25 cellular contexts compared by ENCODE assay signal in genomic region chr17:36673637-36674277, GRCh38.
A peak's percentile ranks its signal among the peaks of the same experiment; 100 is the strongest.
DNase-seq lines count a peak whose midpoint lies in the region; ATAC-seq and FAIRE-seq lines count a peak whose summit lies in the region.
"Had no signal": no experiment of that assay in that cellular context is flagged by ENCODE, and none has a peak within 500 bp of the region (broad histone marks: within the 10 kb centered on the region; RNA-seq: fewer than 3 reads in every experiment).

No MANE protein-coding gene starts in this region.

- H3K27me3 Mint-ChIP-seq in activated CD4-positive, alpha-beta T cell treated with anti-CD3 and anti-CD28 coated beads, Interleukin-2, amount 10 ng/mL, durations not matched to agents 24 days and 14 days, result no peaks in the 10 kb centered on the region
- no peaks in the 10 kb centered on the region for H3K27me3 Mint-ChIP-seq in CD8-positive, alpha-beta memory T cell
- no peaks in the 10 kb centered on the region for H3K27me3 Mint-ChIP-seq in activated CD8-positive, alpha-beta T cell treated with anti-CD3 and anti-CD28 coated beads, Interleukin-2, amount 10 ng/mL, durations not matched to agents 7 days and 5 days (ENCODE audit: low read depth)
- no peaks in the 10 kb centered on the region for H3K27me3 Mint-ChIP-seq in effector memory CD8-positive, alpha-beta T cell

- no peaks in the 10 kb centered on the region for H3K36me3 ChIP-seq in CD8-positive, alpha-beta memory T cell (ENCODE audit: insufficient read depth, low read length)
- H3K36me3 ChIP-seq: stomach, tibial nerve had no signal

- POLR2A ChIA-PET in CD8-positive, alpha-beta memory T cell (lab: Charles Lee), result no interaction called here
- POLR2A ChIA-PET in activated CD8-positive, alpha-beta T cell treated with anti-CD3 and anti-CD28 coated beads, Interleukin-2, amount 10 ng/mL, durations not matched to agents 7 days and 5 days (lab: Charles Lee), result no interaction called here

- H3K4me1 ChIP-seq in CD8-positive, alpha-beta memory T cell (ENCODE audit: insufficient read depth, low read length), result peaks cover 31% of the 10 kb centered on the region
- H3K4me1 ChIP-seq: stomach, tibial nerve had no signal

- peak overlapping the region; percentile 69 for H3K4me3 Mint-ChIP-seq in activated CD4-positive, alpha-beta T cell treated with anti-CD3 and anti-CD28 coated beads, Interleukin-2, amount 10 ng/mL, durations not matched to agents 24 days and 14 days
- peak overlapping the region in 6 of 7 donors; percentile 50 to 73 (median 68) for H3K4me3 Mint-ChIP-seq in CD8-positive, alpha-beta memory T cell
- H3K4me3 Mint-ChIP-seq in activated CD8-positive, alpha-beta T cell treated with anti-CD3 and anti-CD28 coated beads, Interleukin-2, amount 10 ng/mL, durations not matched to agents 7 days and 5 days, result peak overlapping the region; percentile 61
- peak overlapping the region; percentile 13 to 68 for H3K4me3 Mint-ChIP-seq in effector memory CD8-positive, alpha-beta T cell
- H3K4me3 Mint-ChIP-seq: dendritic cell treated with granulocyte-macrophage colony-stimulating factor and Interleukin-4, amounts not matched to agents 40 ng/mL and 50 ng/mL, for 4 days; GM23338 had no signal

- peak overlapping the region; percentile 96 for H3K27ac Mint-ChIP-seq in activated CD4-positive, alpha-beta T cell treated with anti-CD3 and anti-CD28 coated beads, Interleukin-2, amount 10 ng/mL, durations not matched to agents 24 days and 14 days
- peak overlapping the region; percentile 32 to 95 (median 85) for H3K27ac Mint-ChIP-seq in CD8-positive, alpha-beta memory T cell
- peak overlapping the region; percentile 96 for H3K27ac Mint-ChIP-seq in activated CD8-positive, alpha-beta T cell treated with anti-CD3 and anti-CD28 coated beads, Interleukin-2, amount 10 ng/mL, durations not matched to agents 7 days and 5 days
- peak overlapping the region; percentile 85 to 86 for H3K27ac Mint-ChIP-seq in effector memory CD8-positive, alpha-beta T cell
- H3K27ac Mint-ChIP-seq: dendritic cell treated with granulocyte-macrophage colony-stimulating factor and Interleukin-4, amounts not matched to agents 40 ng/mL and 50 ng/mL, for 4 days; GM23338 had no signal

- no peak overlapping the region for H3K4me3 ChIP-seq in CD8-positive, alpha-beta memory T cell (ENCODE audit: low read length)
- H3K4me3 ChIP-seq: GM23338, skin epidermis, stomach, tibial nerve had no signal

- peak; percentile 67 for DNase-seq in activated CD4-positive, alpha-beta T cell treated with anti-CD3 and anti-CD28 coated beads, Interleukin-2, amount 10 ng/mL, durations not matched to agents 24 days and 14 days
- no peak for DNase-seq in activated CD4-positive, alpha-beta T cell treated with anti-CD3 and anti-CD28 coated beads for 48 hours
- no peak for DNase-seq in CD8-positive, alpha-beta memory T cell
- DNase-seq in activated CD8-positive, alpha-beta T cell treated with anti-CD3 and anti-CD28 coated beads, Interleukin-2, amount 10 ng/mL, durations not matched to agents 7 days and 5 days, result peak; percentile 45
- peak in 1 of 3 experiments; percentile 6 for DNase-seq in effector memory CD8-positive, alpha-beta T cell
- DNase-seq in NCI-H1092 (lab: John Stamatoyannopoulos, UW) (no peak), Kasumi-1 (lab: John Stamatoyannopoulos, UW) (no peak), GM19239 (ENCODE audit: insufficient read length, low spot score) (no peak)
- DNase-seq: 8988T, amygdala, COR-L47, mesenchymal stem cell, NCI-H1048, NCI-H2029, NCI-H226, NCI-H748 treated with DMSO at 0.1 percent for 48 hours, OCI-M1, Right ventricle myocardium superior, stomach had no signal

- no peak overlapping the region for H3K27ac ChIP-seq in CD8-positive, alpha-beta memory T cell (ENCODE audit: low read depth, low read length)
- H3K27ac ChIP-seq: KMS-11, stomach, tibial nerve had no signal

- peak; percentile 53 for ATAC-seq in activated CD8-positive, alpha-beta T cell treated with anti-CD3 and anti-CD28 coated beads, Interleukin-2, amount 10 ng/mL, durations not matched to agents 7 days and 5 days
- ATAC-seq in effector memory CD8-positive, alpha-beta T cell (replicated peaks), result peak; percentile 41
- ATAC-seq: GM23338 had no signal

- H3K4me1 Mint-ChIP-seq in activated CD4-positive, alpha-beta T cell treated with anti-CD3 and anti-CD28 coated beads, Interleukin-2, amount 10 ng/mL, durations not matched to agents 24 days and 14 days, result peaks cover 54% of the 10 kb centered on the region
- peaks cover 39 to 55% (median 51%) of the 10 kb centered on the region in 3 donors for H3K4me1 Mint-ChIP-seq in CD8-positive, alpha-beta memory T cell
- peaks cover 64% of the 10 kb centered on the region for H3K4me1 Mint-ChIP-seq in activated CD8-positive, alpha-beta T cell treated with anti-CD3 and anti-CD28 coated beads, Interleukin-2, amount 10 ng/mL, durations not matched to agents 7 days and 5 days (ENCODE audit: low read depth)
- peaks cover 36 to 39% of the 10 kb centered on the region in 2 donors for H3K4me1 Mint-ChIP-seq in effector memory CD8-positive, alpha-beta T cell (ENCODE audit: low read depth in 2 of 2)

- H3K9me3 ChIP-seq in CD8-positive, alpha-beta memory T cell (ENCODE audit: low read length), result no peaks in the 10 kb centered on the region
- H3K9me3 ChIP-seq: stomach, tibial nerve had no signal

- no peak for FAIRE-seq in GM19239 (lab: Jason Lieb, UNC)
- FAIRE-seq: bronchial epithelial cell had no signal

- CTCF ChIA-PET in CD8-positive, alpha-beta memory T cell (lab: Charles Lee), result interaction anchor here (0.6 kb wide), 1 partner anchor 70 kb away, joined by 3 read pairs; no protein-coding TSS in a partner anchor
- CTCF ChIA-PET in activated CD8-positive, alpha-beta T cell treated with anti-CD3 and anti-CD28 coated beads, Interleukin-2, amount 10 ng/mL, durations not matched to agents 7 days and 5 days (lab: Charles Lee), result no interaction called here

- H3K36me3 Mint-ChIP-seq in activated CD4-positive, alpha-beta T cell treated with anti-CD3 and anti-CD28 coated beads, Interleukin-2, amount 10 ng/mL, durations not matched to agents 24 days and 14 days (ENCODE audit: low read depth), result no peaks in the 10 kb centered on the region
- peaks cover 0 to 2% (median 0%) of the 10 kb centered on the region in 3 donors for H3K36me3 Mint-ChIP-seq in CD8-positive, alpha-beta memory T cell
- H3K36me3 Mint-ChIP-seq in activated CD8-positive, alpha-beta T cell treated with anti-CD3 and anti-CD28 coated beads, Interleukin-2, amount 10 ng/mL, durations not matched to agents 7 days and 5 days (ENCODE audit: low read depth), result no peaks in the 10 kb centered on the region
- peaks cover 3% of the 10 kb centered on the region for H3K36me3 Mint-ChIP-seq in effector memory CD8-positive, alpha-beta T cell (ENCODE audit: insufficient read depth)

- H3K27me3 ChIP-seq in CD8-positive, alpha-beta memory T cell (ENCODE audit: insufficient read depth, low read length, poor library complexity, severe bottlenecking), result no peaks in the 10 kb centered on the region
- H3K27me3 ChIP-seq: tibial nerve had no signal

- H3K9me3 Mint-ChIP-seq in activated CD4-positive, alpha-beta T cell treated with anti-CD3 and anti-CD28 coated beads, Interleukin-2, amount 10 ng/mL, durations not matched to agents 24 days and 14 days, result no peaks in the 10 kb centered on the region
- no peaks in the 10 kb centered on the region for H3K9me3 Mint-ChIP-seq in CD8-positive, alpha-beta memory T cell
- H3K9me3 Mint-ChIP-seq in activated CD8-positive, alpha-beta T cell treated with anti-CD3 and anti-CD28 coated beads, Interleukin-2, amount 10 ng/mL, durations not matched to agents 7 days and 5 days (ENCODE audit: insufficient read depth), result no peaks in the 10 kb centered on the region
- H3K9me3 Mint-ChIP-seq in effector memory CD8-positive, alpha-beta T cell, result no peaks in the 10 kb centered on the region
- H3K9me3 Mint-ChIP-seq: dendritic cell treated with granulocyte-macrophage colony-stimulating factor and Interleukin-4, amounts not matched to agents 40 ng/mL and 50 ng/mL, for 4 days; GM23338 had no signal

- intact Hi-C loops in activated CD4-positive, alpha-beta T cell treated with anti-CD3 and anti-CD28 coated beads, Interleukin-2, amount 10 ng/mL, durations not matched to agents 24 days and 14 days (cut with micrococcal nuclease), result no loop called here

Comparison
In these comparisons a context has a peak if more than half of its experiments do, and no peak if none do; other contexts are left out.
1. DNase-seq: peak in activated CD4-positive, alpha-beta T cell treated with anti-CD3 and anti-CD28 coated beads, Interleukin-2, amount 10 ng/mL, durations not matched to agents 24 days and 14 days (single experiment) and activated CD8-positive, alpha-beta T cell treated with anti-CD3 and anti-CD28 coated beads, Interleukin-2, amount 10 ng/mL, durations not matched to agents 7 days and 5 days (single experiment); none in activated CD4-positive, alpha-beta T cell treated with anti-CD3 and anti-CD28 coated beads for 48 hours (single experiment), CD8-positive, alpha-beta memory T cell (0 of 5), NCI-H1092 (single experiment), Kasumi-1 (0 of 2) and GM19239 (single experiment).
2. Peak in every context shown above with its lines, with median percentiles within 50 percentile points of each other: H3K27ac Mint-ChIP-seq and H3K4me3 Mint-ChIP-seq.